Comparison of ENCODE assay signal across 13 cellular contexts in genomic region chr7:69395072-69395714, GRCh38.
A peak's percentile ranks its signal among the peaks of the same experiment; 100 is the strongest.
DNase-seq lines count a peak whose midpoint lies in the region; TF ChIP-seq lines count a peak whose summit lies in the region.
"Had no signal": no experiment of that assay in that cellular context is flagged by ENCODE, and none has a peak within 500 bp of the region (broad histone marks: within the 10 kb centered on the region; RNA-seq: fewer than 3 reads in every experiment).

No MANE protein-coding gene starts in this region.

- DNase-seq in HT1080 (ENCODE audit: low read depth): peak; percentile 37
- DNase-seq in astrocyte of the cerebellum (ENCODE audit: low read depth): peak; percentile 99
- DNase-seq in iris pigment epithelial cell (ENCODE audit: low read depth): peak; percentile 67
- peak; percentile 21 to 30 for DNase-seq in uterus
- no peak for DNase-seq in effector CD8-positive, alpha-beta T cell (lab: John Stamatoyannopoulos, UW)
- no peak for DNase-seq in putamen (ENCODE audit: low spot score)
- no peak for DNase-seq in DMS 273 (lab: John Stamatoyannopoulos, UW; ENCODE audit: unreplicated experiment)
- DNase-seq: activated CD4-positive, alpha-beta T cell treated with anti-CD3 and anti-CD28 coated beads, Interleukin-2, amount 50 U/mL, for 4 hours; dermis blood vessel endothelial cell; DMS153; hippocampal formation; NCI-H1105 treated with DMSO at 0.1 percent for 48 hours; SW 1271 had no signal

- no peak overlapping the region for H3K27ac ChIP-seq in uterus

- TF ChIP-seq CTCF in astrocyte of the cerebellum (IDR thresholded peaks at IDR 0.05; ENCODE audit: low read depth, low read length, missing control alignments) (no peak), uterus (IDR thresholded peaks at IDR 0.05) (no peak)

- no peak for TF ChIP-seq POLR2A in uterus (IDR thresholded peaks at IDR 0.05)

- in situ Hi-C loops in astrocyte of the cerebellum (cut with HindIII; ENCODE audit: low sequenced_read_pairs): no loop called here

- intact Hi-C loops in uterus (cut with DNase I; ENCODE audit: low total_unique reads): no loop called here

- H3K9me3 ChIP-seq in uterus: no peaks in the 10 kb centered on the region

- no peaks in the 10 kb centered on the region for H3K27me3 ChIP-seq in uterus

- H3K4me3 ChIP-seq in astrocyte of the cerebellum (ENCODE audit: low read depth, low read length): no peak overlapping the region
- no peak overlapping the region for H3K4me3 ChIP-seq in uterus

- H3K36me3 ChIP-seq in uterus: no peaks in the 10 kb centered on the region

- H3K4me1 ChIP-seq in uterus: no peaks in the 10 kb centered on the region

Comparison
In these comparisons a context has a peak if more than half of its experiments do, and no peak if none do; other contexts are left out.
1. DNase-seq: peak in HT1080 (single experiment), astrocyte of the cerebellum (single experiment), iris pigment epithelial cell (single experiment) and uterus (2 of 2); none in effector CD8-positive, alpha-beta T cell (single experiment), putamen (single experiment) and DMS 273 (single experiment).